In the genomic region with DNA sequence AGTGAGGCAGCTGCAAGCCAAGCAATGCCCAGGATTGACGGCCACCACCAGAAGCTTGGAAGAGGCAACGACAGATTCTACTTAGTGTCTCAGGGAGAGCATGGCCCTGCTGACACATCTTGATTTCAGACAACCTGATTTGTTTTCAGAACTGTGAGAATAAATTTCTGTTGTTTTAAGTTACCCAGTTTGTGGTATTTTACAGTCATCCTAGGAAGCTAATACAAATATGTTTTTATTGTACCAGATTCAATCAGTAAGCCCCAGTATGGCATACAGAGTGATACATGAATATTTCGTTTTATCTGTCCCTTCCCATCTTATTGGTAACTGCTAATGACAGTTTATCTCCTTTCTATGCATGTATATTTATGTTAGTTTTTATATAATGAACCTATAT, we compare ENCODE assay signal across 20 cellular contexts.
DNase-seq lines count a peak whose midpoint lies in the region; ATAC-seq and TF ChIP-seq lines count a peak whose summit lies in the region.
"Had no signal": no experiment of that assay in that cellular context is flagged by ENCODE, and none has a peak within 500 bp of the region (broad histone marks: within the 10 kb centered on the region; RNA-seq: fewer than 3 reads in every experiment).

No MANE protein-coding gene starts in this region.

- H3K9me3 Mint-ChIP-seq in CD4-positive, alpha-beta T cell, result no peaks in the 10 kb centered on the region

- no peak overlapping the region for H3K4me3 ChIP-seq in coronary artery
- no peak overlapping the region for H3K4me3 ChIP-seq in psoas muscle
- H3K4me3 ChIP-seq: GM23248, MG63, thoracic aorta had no signal

- H3K36me3 Mint-ChIP-seq in CD4-positive, alpha-beta T cell (ENCODE audit: low read depth), result no peaks in the 10 kb centered on the region

- H3K27ac Mint-ChIP-seq in CD4-positive, alpha-beta T cell, result peak overlapping the region; percentile 89

- no peaks in the 10 kb centered on the region for H3K27me3 Mint-ChIP-seq in CD4-positive, alpha-beta T cell

- H3K4me1 ChIP-seq in psoas muscle, result peaks cover 61% of the 10 kb centered on the region
- H3K4me1 ChIP-seq: BE2C had no signal

- H3K4me3 Mint-ChIP-seq in CD4-positive, alpha-beta T cell, result no peak overlapping the region

- no peaks in the 10 kb centered on the region for H3K27me3 ChIP-seq in CD4-positive, alpha-beta T cell (ENCODE audit: control insufficient read depth, insufficient read depth, low read length)
- no peaks in the 10 kb centered on the region for H3K27me3 ChIP-seq in psoas muscle (ENCODE audit: insufficient read depth in 3 of 3, low read length in 2 of 3)
- H3K27me3 ChIP-seq: BE2C, dorsolateral prefrontal cortex, MG63 had no signal

- no peak for DNase-seq in activated CD4-positive, CD25-positive, alpha-beta regulatory T cell treated with anti-CD3 and anti-CD28 coated beads, Interleukin-2, amount 50 U/mL, for 72 hours
- no peak for DNase-seq in CD4-positive, alpha-beta T cell
- DNase-seq in coronary artery (ENCODE audit: low spot score), result no peak
- DNase-seq in psoas muscle, result no peak
- DNase-seq in NCI-H1105 treated with DMSO at 0.1 percent for 48 hours (lab: John Stamatoyannopoulos, UW), result no peak
- no peak for DNase-seq in NCI-H1092 treated with DMSO at 0.1 percent for 48 hours (lab: John Stamatoyannopoulos, UW)
- DNase-seq: activated CD8-positive, alpha-beta memory T cell treated with anti-CD3 and anti-CD28 coated beads, Interleukin-2, amount 50 U/mL, for 4 hours; activated naive CD4-positive, alpha-beta T cell treated with anti-CD3 and anti-CD28 coated beads, Interleukin-2, amount 50 U/mL, for 16 hours; BE2C; DMS53; dorsolateral prefrontal cortex; GM23248; MG63; NCI-H1930; NCI-H446 treated with DMSO at 0.1 percent for 48 hours had no signal

- CTCF ChIA-PET in CD4-positive, alpha-beta T cell (lab: Charles Lee), result interaction anchor here (1.2 to 1.7 kb wide), 2 partner anchors 65 to 145 kb away, joined by 3 read pairs; no protein-coding TSS in a partner anchor

- H3K27ac ChIP-seq in CD4-positive, alpha-beta T cell (ENCODE audit: low read depth, low read length), result no peak overlapping the region
- H3K27ac ChIP-seq in coronary artery (peak overlapping the region; percentile 1 to 88), psoas muscle (peak overlapping the region; percentile 81)
- H3K27ac ChIP-seq: 22Rv1 had no signal

- 44 to 62% (median 47%) methylated on average over 3 of the region's 3 CpGs for WGBS in psoas muscle, 3 donors

- peak; percentile 55 to 60 for ATAC-seq in activated CD4-positive, CD25-positive, alpha-beta regulatory T cell treated with anti-CD3 and anti-CD28 coated beads, Interleukin-2, amount 50 U/mL, for 24 hours
- no peak for ATAC-seq in CD4-positive, alpha-beta T cell (ENCODE audit: poor library complexity)
- ATAC-seq in psoas muscle (peak in 3 of 4 donors; percentile 31 to 37 (median 35)), HG03469 (IDR thresholded peaks at IDR 0.05; ENCODE audit: unreplicated experiment) (no peak)
- ATAC-seq: esophagus mucosa had no signal

- TF ChIP-seq CTCF in CD4-positive, alpha-beta T cell (IDR thresholded peaks at IDR 0.05), result no peak
- no peak for TF ChIP-seq CTCF in coronary artery (IDR thresholded peaks at IDR 0.05)
- TF ChIP-seq CTCF in psoas muscle (IDR thresholded peaks at IDR 0.05), result no peak

- intact Hi-C loops in CD4-positive, alpha-beta T cell (cut with DNase I, micrococcal nuclease), result loop anchor here in 1 of 2 experiments (5.0 kb wide), 1 partner anchor 62 kb away; a partner anchor contains a TSS
- intact Hi-C loops in psoas muscle (cut with DNase I), result no loop called here

- POLR2A ChIA-PET in CD4-positive, alpha-beta T cell (lab: Charles Lee), result interaction anchor here (0.5 to 1.2 kb wide), 4 partner anchors 8 to 65 kb away, joined by 3 read pairs; a partner anchor contains a TSS

- H3K9me3 ChIP-seq in CD4-positive, alpha-beta T cell (ENCODE audit: control insufficient read depth, low read length), result no peaks in the 10 kb centered on the region
- no peaks in the 10 kb centered on the region for H3K9me3 ChIP-seq in psoas muscle
- H3K9me3 ChIP-seq: MG63, thoracic aorta had no signal

- H3K4me1 Mint-ChIP-seq in CD4-positive, alpha-beta T cell (ENCODE audit: low read depth), result peaks cover 48% of the 10 kb centered on the region

- H3K36me3 ChIP-seq in psoas muscle (ENCODE audit: insufficient read depth in 1 of 2, low read depth in 1 of 2), result no peaks in the 10 kb centered on the region
- H3K36me3 ChIP-seq: BE2C, MG63, thoracic aorta had no signal

Comparison
In these comparisons a context has a peak if more than half of its experiments do, and no peak if none do; other contexts are left out.
1. ATAC-seq: peak in activated CD4-positive, CD25-positive, alpha-beta regulatory T cell treated with anti-CD3 and anti-CD28 coated beads, Interleukin-2, amount 50 U/mL, for 24 hours (2 of 2) and psoas muscle (3 of 4); none in CD4-positive, alpha-beta T cell (single experiment) and HG03469 (single experiment).